In the genomic region with DNA sequence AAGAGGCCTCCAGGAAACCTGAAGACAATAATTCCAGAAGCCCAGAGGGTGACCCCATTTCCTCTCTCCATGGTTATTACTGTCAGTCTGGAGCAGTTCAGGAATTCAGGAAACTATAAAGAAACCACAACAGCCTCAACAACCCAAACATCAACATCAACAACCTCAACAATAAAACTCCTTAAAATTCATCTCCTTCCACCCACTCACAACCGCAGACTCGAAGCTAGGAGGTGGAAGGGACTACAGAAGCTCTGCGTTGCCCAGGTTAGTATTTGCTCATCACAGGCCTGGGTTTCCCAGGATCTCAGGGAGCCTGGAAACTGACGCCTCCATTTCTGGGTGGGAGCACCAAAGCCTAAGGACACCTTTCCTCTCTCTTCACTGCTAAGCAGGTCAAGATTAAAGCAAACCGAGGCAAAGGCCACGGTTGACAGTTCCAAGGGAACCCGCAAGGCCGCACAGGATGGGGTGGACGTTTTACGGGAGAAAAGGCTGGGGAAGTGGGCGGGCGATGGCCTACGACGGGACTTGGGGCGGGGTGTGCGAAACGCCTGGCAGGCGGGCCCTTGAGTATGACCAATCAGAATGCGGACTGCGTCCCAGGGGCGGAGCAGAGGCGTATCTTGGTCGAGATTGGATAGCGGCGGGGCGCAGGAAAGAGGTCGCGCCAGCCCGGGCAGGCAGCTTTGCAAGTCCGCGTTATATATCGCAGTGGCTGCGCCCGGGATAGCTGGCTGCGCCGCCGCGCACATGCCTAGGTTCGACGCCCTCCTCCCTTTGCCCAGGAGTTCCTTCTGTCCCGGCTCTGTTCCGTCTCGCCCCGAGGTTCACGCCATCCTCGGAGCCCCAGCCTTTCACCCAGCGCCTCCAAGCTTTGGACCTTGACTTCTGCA, we compare ENCODE assay signal across 8 cellular contexts. TPM values are rescaled to one million over a fixed set of nuclear protein-coding genes. Genes with fewer than 3 reads are reported as not detected.
DNase-seq lines count a peak whose midpoint lies in the region; ATAC-seq and TF ChIP-seq lines count a peak whose summit lies in the region.

A gene with protein sequence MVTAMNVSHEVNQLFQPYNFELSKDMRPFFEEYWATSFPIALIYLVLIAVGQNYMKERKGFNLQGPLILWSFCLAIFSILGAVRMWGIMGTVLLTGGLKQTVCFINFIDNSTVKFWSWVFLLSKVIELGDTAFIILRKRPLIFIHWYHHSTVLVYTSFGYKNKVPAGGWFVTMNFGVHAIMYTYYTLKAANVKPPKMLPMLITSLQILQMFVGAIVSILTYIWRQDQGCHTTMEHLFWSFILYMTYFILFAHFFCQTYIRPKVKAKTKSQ (plus strand): TSS at position 654 of the 896 bp plus-strand sequence. CDS start 250 bp downstream, outside the sequence.

- no peak for TF ChIP-seq CTCF in left ventricle myocardium inferior (IDR thresholded peaks at IDR 0.05; ENCODE audit: borderline replicate concordance)
- TF ChIP-seq CTCF in prostate gland (IDR thresholded peaks at IDR 0.05): peak in 1 of 4 experiments; percentile 35
- TF ChIP-seq CTCF in upper lobe of right lung (IDR thresholded peaks at IDR 0.05): no peak

- H3K36me3 Mint-ChIP-seq in T-helper 17 cell (ENCODE audit: low read depth): peaks cover 4% of the 10 kb centered on the region

- H3K27ac Mint-ChIP-seq in T-helper 17 cell: peak within 1 kb of the TSS; percentile 37

- H3K27me3 ChIP-seq in left ventricle myocardium inferior (ENCODE audit: low read depth) (peaks cover 32% of the 10 kb centered on the region), prostate gland (replicated peaks; ENCODE audit: insufficient read depth) (no peaks in the 10 kb centered on the region), upper lobe of right lung (peaks cover 3% of the 10 kb centered on the region)

- H3K4me3 Mint-ChIP-seq in T-helper 17 cell: peak within 1 kb of the TSS; percentile 83

- peaks cover 25% of the 10 kb centered on the region for H3K4me1 Mint-ChIP-seq in T-helper 17 cell

- 7% methylated on average over 45 of the region's 47 CpGs for WGBS in prostate gland

- H3K9me3 ChIP-seq in T-helper 17 cell (ENCODE audit: control insufficient read depth, low read length, poor library complexity, severe bottlenecking) (no peaks in the 10 kb centered on the region), left ventricle myocardium inferior (replicated peaks) (no peaks in the 10 kb centered on the region), prostate gland (no peaks in the 10 kb centered on the region), upper lobe of right lung (no peaks in the 10 kb centered on the region)

- no peak for TF ChIP-seq POLR2A in prostate gland (IDR thresholded peaks at IDR 0.05)

- ATAC-seq in GM21825 (IDR thresholded peaks at IDR 0.05; ENCODE audit: unreplicated experiment): peak; percentile 87
- ATAC-seq in T-helper 17 cell: peak; percentile 94
- ATAC-seq in upper lobe of right lung: peak; percentile 94

- intact Hi-C loops in left ventricle myocardium inferior (cut with micrococcal nuclease): loop anchor here (5.0 to 10.0 kb wide), 2 partner anchors 61 to 126 kb away; no protein-coding TSS in a partner anchor
- intact Hi-C loops in prostate gland (cut with DNase I): no loop called here
- intact Hi-C loops in upper lobe of right lung (cut with DNase I): no loop called here

- peak; percentile 52 for DNase-seq in DMS153 treated with DMSO at 0.1 percent for 48 hours (lab: John Stamatoyannopoulos, UW; ENCODE audit: unreplicated experiment)
- DNase-seq in LHCN-M2 (ENCODE audit: low read depth): peak; percentile 93
- peak; percentile 67 to 83 (median 75) for DNase-seq in T-helper 17 cell
- peak in 57 of 58 donors; percentile 33 to 93 (median 84) for DNase-seq in anterior cingulate cortex (lab: John Stamatoyannopoulos, UW)
- DNase-seq in left ventricle myocardium inferior: peak; percentile 95
- DNase-seq in prostate gland (ENCODE audit: low spot score): peak; percentile 83
- peak; percentile 95 for DNase-seq in upper lobe of right lung

- H3K27ac ChIP-seq in left ventricle myocardium inferior (replicated peaks): peak within 1 kb of the TSS; percentile 82
- H3K27ac ChIP-seq in prostate gland: peak within 1 kb of the TSS; percentile 47 to 52
- peak within 1 kb of the TSS; percentile 74 for H3K27ac ChIP-seq in upper lobe of right lung

- H3K36me3 ChIP-seq in left ventricle myocardium inferior: no peaks in the 10 kb centered on the region
- H3K36me3 ChIP-seq in prostate gland: no peaks in the 10 kb centered on the region
- no peaks in the 10 kb centered on the region for H3K36me3 ChIP-seq in upper lobe of right lung

- H3K27me3 Mint-ChIP-seq in T-helper 17 cell: peaks cover 45% of the 10 kb centered on the region

- H3K4me3 ChIP-seq in left ventricle myocardium inferior (peak within 1 kb of the TSS; percentile 57), prostate gland (peak within 1 kb of the TSS; percentile 5 to 10), upper lobe of right lung (peak within 1 kb of the TSS; percentile 42)

- H3K4me1 ChIP-seq in left ventricle myocardium inferior (peaks cover 30% of the 10 kb centered on the region), prostate gland (replicated peaks) (no peaks in the 10 kb centered on the region), upper lobe of right lung (peaks cover 30% of the 10 kb centered on the region)

RNA-seq across cellular contexts. Expression of the gene that starts here (rescaled TPM):
- total RNA-seq in LHCN-M2 (2014; rRNA removed): 4.9 and 6.4 TPM in 2 replicates
- 0.32 TPM for polyA plus RNA-seq in LHCN-M2 (2012)
- not detected for total RNA-seq in T-helper 17 cell
- total RNA-seq in left ventricle myocardium inferior: not detected
- total RNA-seq in prostate gland: 1 to 10 TPM in 1 of 2 donors, not detected in 1; 4.4 TPM
- 0.87 TPM for total RNA-seq in upper lobe of right lung

Comparison
In these comparisons a context has a peak if more than half of its experiments do, and no peak if none do; other contexts are left out.
1. Peak in every context shown above with its lines: DNase-seq, ATAC-seq, H3K4me3 ChIP-seq and H3K27ac ChIP-seq.
2. Peak in DNase-seq and ATAC-seq in T-helper 17 cell; RNA of the gene not detected or under 1 TPM.
3. Peak in DNase-seq, H3K4me3 ChIP-seq and H3K27ac ChIP-seq in left ventricle myocardium inferior; RNA of the gene not detected or under 1 TPM.
4. Peak in DNase-seq, ATAC-seq, H3K4me3 ChIP-seq and H3K27ac ChIP-seq in upper lobe of right lung; RNA of the gene not detected or under 1 TPM.